8 cellular contexts compared by ENCODE assay signal in the genomic region with DNA sequence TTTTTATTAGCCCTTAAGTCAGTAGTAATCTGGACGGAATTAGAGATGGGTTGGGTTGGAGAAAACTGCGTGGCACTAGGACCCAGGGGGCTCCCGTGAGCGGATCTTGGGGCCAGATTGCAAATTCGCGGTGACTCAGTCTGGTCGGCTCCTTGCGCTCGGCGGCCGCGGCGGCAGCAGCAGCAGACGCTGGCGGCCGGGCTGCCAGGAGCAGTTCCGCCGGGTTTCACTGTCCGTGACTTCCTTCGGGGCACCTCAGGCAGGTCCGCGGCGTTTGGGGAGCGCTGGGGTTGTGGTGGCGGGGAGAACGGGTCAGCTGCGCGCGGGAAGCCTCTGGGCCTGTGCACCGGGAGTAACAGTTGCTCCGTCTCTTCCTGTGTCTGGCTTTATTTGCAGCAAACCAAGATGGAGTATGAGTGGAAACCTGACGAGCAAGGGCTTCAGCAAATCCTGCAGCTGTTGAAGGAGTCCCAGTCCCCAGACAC. TPM values are rescaled to one million over a fixed set of nuclear protein-coding genes. Genes with fewer than 3 reads are reported as not detected.
DNase-seq lines count a peak whose midpoint lies in the region; ATAC-seq, FAIRE-seq and TF ChIP-seq lines count a peak whose summit lies in the region.

No MANE protein-coding gene starts in this region.

- TF ChIP-seq CTCF in right atrium auricular region (IDR thresholded peaks at IDR 0.05) (no peak), prostate gland (IDR thresholded peaks at IDR 0.05) (peak in 2 of 4 experiments; percentile 25 to 28)

- H3K4me3 ChIP-seq in right atrium auricular region (peak overlapping the region; percentile 88 to 92), prostate gland (peak overlapping the region; percentile 72 to 84), urinary bladder (ENCODE audit: low read depth, low read length) (peak overlapping the region; percentile 96)

- H3K9me3 ChIP-seq in right atrium auricular region, result no peaks in the 10 kb centered on the region
- H3K9me3 ChIP-seq in prostate gland, result no peaks in the 10 kb centered on the region

- H3K27ac ChIP-seq in right atrium auricular region (peak overlapping the region; percentile 93), prostate gland (peak overlapping the region; percentile 83 to 86), urinary bladder (ENCODE audit: low read depth) (peak overlapping the region; percentile 76)

- DNase-seq in GM12891 (ENCODE audit: insufficient read length, low spot score) (peak; percentile 49), NCI-H128 (lab: John Stamatoyannopoulos, UW; ENCODE audit: unreplicated experiment) (peak; percentile 13), T-helper 1 cell (peak; percentile 60 to 86 (median 74)), amygdala (lab: John Stamatoyannopoulos, UW) (peak; percentile 34 to 93 (median 84)), right atrium auricular region (ENCODE audit: low spot score) (peak; percentile 90), prostate gland (ENCODE audit: low spot score) (peak; percentile 91)

- ATAC-seq in HG02678 (IDR thresholded peaks at IDR 0.05; ENCODE audit: unreplicated experiment), result peak; percentile 85

- H3K4me1 ChIP-seq in right atrium auricular region (peaks cover 0 to 73% of the 10 kb centered on the region in 2 donors), prostate gland (replicated peaks) (peaks cover 8% of the 10 kb centered on the region), urinary bladder (ENCODE audit: insufficient read depth) (no peaks in the 10 kb centered on the region)

- intact Hi-C loops in prostate gland (cut with DNase I), result loop anchor here (10.0 kb wide), 1 partner anchor 107 kb away; the partner anchor contains the start of gene FCHO2

- H3K27me3 ChIP-seq in right atrium auricular region, result no peaks in the 10 kb centered on the region
- no peaks in the 10 kb centered on the region for H3K27me3 ChIP-seq in prostate gland (replicated peaks; ENCODE audit: insufficient read depth)

- FAIRE-seq in GM12891 (lab: Jason Lieb, UNC), result peak; percentile 96

- H3K36me3 ChIP-seq in right atrium auricular region (no peaks in the 10 kb centered on the region), prostate gland (no peaks in the 10 kb centered on the region), urinary bladder (ENCODE audit: insufficient read depth) (no peaks in the 10 kb centered on the region)

- peak; percentile 97 for TF ChIP-seq POLR2A in GM12891 (IDR thresholded peaks at IDR 0.05; ENCODE audit: low read depth, low read length)
- peak; percentile 74 for TF ChIP-seq POLR2A in prostate gland (IDR thresholded peaks at IDR 0.05)

- under 1% methylated on average over 32 of the region's 32 CpGs for WGBS in prostate gland
- under 1% methylated on average over 32 of the region's 32 CpGs for WGBS in urinary bladder

TF ChIP-seq in GM12891, 5 proteins besides CTCF, POLR2A, EP300 and RAD21:
- TF ChIP-seq PAX5 (IDR thresholded peaks at IDR 0.05; ENCODE audit: insufficient read depth, low read length, severe bottlenecking) (no peak), TAF1 (IDR thresholded peaks at IDR 0.05; ENCODE audit: low read depth, low read length) (peak; percentile 92), POU2F2 (IDR thresholded peaks at IDR 0.05; ENCODE audit: low read depth, low read length) (peak; percentile 97), POLR2AphosphoS5 (IDR thresholded peaks at IDR 0.05; ENCODE audit: low read depth, low read length) (peak; percentile 98), SPI1 (IDR thresholded peaks at IDR 0.05; ENCODE audit: low read depth, low read length) (no peak)

RNA-seq across cellular contexts. Expression of gene TNPO1, which starts 31.6 kb away (rescaled TPM):
- polyA plus RNA-seq in GM12891 (2012; ENCODE audit: low read depth, missing spikeins), result 27.1 TPM
- total RNA-seq in right atrium auricular region (10 to 100 TPM; 62.4 to 82.2 TPM), prostate gland (100 to 1,000 TPM; 107 to 113 TPM), urinary bladder (187 TPM)
- 29.8 TPM for polyA plus RNA-seq in urinary bladder

Comparison
In these comparisons a context has a peak if more than half of its experiments do, and no peak if none do; other contexts are left out.
1. Peak in every context shown above with its lines: DNase-seq, ATAC-seq, H3K4me3 ChIP-seq and H3K27ac ChIP-seq.
2. DNase-seq: peak in every context shown above with its lines; median percentile 91 in prostate gland; 90 in right atrium auricular region; 84 in amygdala; 74 in T-helper 1 cell; 49 in GM12891; 13 in NCI-H128.